Comparison of ENCODE assay signal across 6 cellular contexts in the genomic region with DNA sequence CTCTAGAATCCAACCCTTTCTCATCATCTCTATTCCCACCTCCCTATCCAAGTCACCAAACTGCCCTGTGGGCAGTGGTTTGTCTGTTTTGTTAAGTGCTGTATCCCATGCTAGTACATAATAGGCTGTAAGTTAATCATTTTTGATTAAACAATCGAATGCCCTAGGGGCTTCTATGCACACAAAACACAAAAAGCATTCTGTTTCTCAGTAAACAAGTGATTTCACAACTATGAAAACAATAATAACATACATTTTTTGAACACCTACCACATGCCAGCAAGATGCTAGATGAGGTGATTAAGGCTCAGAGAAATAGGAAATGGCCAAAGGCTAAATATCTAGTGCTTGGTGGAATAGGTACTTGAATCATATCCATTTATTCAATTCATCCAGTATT. TPM values are rescaled to one million over a fixed set of nuclear protein-coding genes. Genes with fewer than 3 reads are reported as not detected.
"Had no signal": no experiment of that assay in that cellular context is flagged by ENCODE, and none has a peak within 500 bp of the region (broad histone marks: within the 10 kb centered on the region; RNA-seq: fewer than 3 reads in every experiment).

No MANE protein-coding gene starts in this region.

- DNase-seq: IMR-90 had no signal

- H3K4me3 Mint-ChIP-seq: IgD-negative memory B cell had no signal

- H3K27ac Mint-ChIP-seq: IgD-negative memory B cell had no signal

- H3K36me3 Mint-ChIP-seq: IgD-negative memory B cell had no signal

- H3K27ac ChIP-seq: HL-60 had no signal

- H3K4me3 ChIP-seq: K562 had no signal

- ATAC-seq: HepG2, K562 had no signal

RNA-seq across cellular contexts. Expression of gene GUCA2B, which starts 5.0 kb away (rescaled TPM):
- total RNA-seq: HepG2, HT1080, IMR-90, K562 had no signal
- polyA plus RNA-seq: HepG2, IgD-negative memory B cell, IMR-90, K562 had no signal

RNA-seq across cellular contexts. Expression of gene GUCA2A, which starts 16.4 kb away (rescaled TPM):
- total RNA-seq: HepG2, IMR-90, K562 had no signal
- polyA plus RNA-seq: HepG2, IgD-negative memory B cell, IMR-90, K562 had no signal
